In genomic region chr14:59520224-59520623, GRCh38 we compare ENCODE assay signal across 32 cellular contexts. TPM values are rescaled to one million over a fixed set of nuclear protein-coding genes. Genes with fewer than 3 reads are reported as not detected.
DNase-seq lines count a peak whose midpoint lies in the region; ATAC-seq and TF ChIP-seq lines count a peak whose summit lies in the region.
"Had no signal": no experiment of that assay in that cellular context is flagged by ENCODE, and none has a peak within 500 bp of the region (broad histone marks: within the 10 kb centered on the region; RNA-seq: fewer than 3 reads in every experiment).

No MANE protein-coding gene starts in this region.

- TF ChIP-seq POLR2A in lower leg skin (IDR thresholded peaks at IDR 0.05), result no peak

- intact Hi-C loops in left colon (cut with DNase I, micrococcal nuclease), result no loop called here
- intact Hi-C loops in mucosa of descending colon (cut with DNase I, micrococcal nuclease), result no loop called here
- intact Hi-C loops in lower leg skin (cut with DNase I; ENCODE audit: low total_unique reads), result no loop called here

- H3K4me1 ChIP-seq in mucosa of descending colon (ENCODE audit: low read depth), result no peaks in the 10 kb centered on the region
- H3K4me1 ChIP-seq: A549; BE2C; BLaER1; BLaER1 treated with 17β-estradiol and CSF1 and Interleukin-3, amounts not matched to agents 10 nM and 100 nM; Caco-2 had no signal

- DNase-seq in HT-29 (ENCODE audit: low spot score) (peak; percentile 25), left colon (no peak), mucosa of descending colon (no peak), cerebellar cortex (ENCODE audit: low spot score) (no peak), lower leg skin (ENCODE audit: low spot score in 2 of 2) (no peak)
- DNase-seq: 8988T; ACHN; AML-193; BE2C; C1 segment of cervical spinal cord; Caco-2; Calu3; CD4-positive, alpha-beta memory T cell; CD4-positive, alpha-beta T cell; CD4-positive, CD25-positive, alpha-beta regulatory T cell; CD8-positive, alpha-beta memory T cell; CD8-positive, alpha-beta T cell; COR-L47; DMS 273 treated with DMSO at 0.1 percent for 48 hours; DMS153; DMS53; DMS79; DMS79 treated with DMSO at 0.1 percent for 48 hours; DND-41; EL had no signal

- no peaks in the 10 kb centered on the region for H3K36me3 ChIP-seq in mucosa of descending colon (ENCODE audit: low read depth)
- H3K36me3 ChIP-seq: BE2C; BLaER1; BLaER1 treated with 17β-estradiol and CSF1 and Interleukin-3, amounts not matched to agents 10 nM and 100 nM had no signal

- WGBS in lower leg skin, 2 donors, result 87 to 88% methylated on average over 3 of the region's 3 CpGs

- H3K9me3 ChIP-seq in mucosa of descending colon, result no peaks in the 10 kb centered on the region
- H3K9me3 ChIP-seq: A549; BE2C; BLaER1; BLaER1 treated with 17β-estradiol and CSF1 and Interleukin-3, amounts not matched to agents 10 nM and 100 nM; Caco-2 had no signal

- no peak overlapping the region for H3K4me3 ChIP-seq in mucosa of descending colon
- H3K4me3 ChIP-seq in lower leg skin (ENCODE audit: low read depth, poor library complexity, severe bottlenecking), result no peak overlapping the region
- H3K4me3 ChIP-seq: A549; BLaER1; BLaER1 treated with 17β-estradiol and CSF1 and Interleukin-3, amounts not matched to agents 10 nM and 100 nM had no signal

- ATAC-seq in left colon, result peak; percentile 80
- ATAC-seq in mucosa of descending colon, result peak; percentile 57
- ATAC-seq in GM18867 (IDR thresholded peaks at IDR 0.05; ENCODE audit: unreplicated experiment), result no peak
- ATAC-seq: A549; CD8-positive, alpha-beta T cell had no signal

- no peak for TF ChIP-seq CTCF in mucosa of descending colon (IDR thresholded peaks at IDR 0.05)
- no peak for TF ChIP-seq CTCF in lower leg skin (IDR thresholded peaks at IDR 0.05)

RNA-seq across cellular contexts. Expression of gene JKAMP, which starts 35.9 kb away (rescaled TPM):
- 15.1 and 17.2 TPM in 2 replicates for total RNA-seq in HT-29 (2014; rRNA removed; shearing (Covaris generic))
- total RNA-seq in left colon, result 10 to 100 TPM; 33.6 to 40.8 TPM
- total RNA-seq in mucosa of descending colon, result 10 to 100 TPM; 32.9 to 39.2 (median 37.4) TPM
- total RNA-seq in lower leg skin, result 10 to 100 TPM; 37.0 to 62.5 (median 47.6) TPM

RNA-seq across cellular contexts. Expression of gene L3HYPDH, which starts 36.0 kb away (rescaled TPM):
- total RNA-seq in HT-29 (2014; rRNA removed; shearing (Covaris generic)), result 12.1 and 16.5 TPM in 2 replicates
- total RNA-seq in left colon (10 to 100 TPM; 13.6 to 16.9 TPM), mucosa of descending colon (10 to 100 TPM; 12.8 to 19.2 (median 16.1) TPM), lower leg skin (10 to 100 TPM in 3 of 4 donors, 1 to 10 TPM in 1; 7.1 to 28.1 (median 16.8) TPM)

RNA-seq across cellular contexts. Expression of gene GPR135, which starts 55.0 kb away (rescaled TPM):
- total RNA-seq in HT-29 (2014; rRNA removed; shearing (Covaris generic)), result 0.83 and 0.84 TPM in 2 replicates
- total RNA-seq in left colon, result 1 to 10 TPM; 1.5 to 2.0 TPM
- total RNA-seq in mucosa of descending colon, result 1 to 10 TPM; 1.7 to 4.9 (median 2.8) TPM
- total RNA-seq in lower leg skin, result 1 to 10 TPM; 1.4 to 3.5 (median 2.2) TPM

RNA-seq across cellular contexts. Expression of gene CCDC175, which starts 56.4 kb away (rescaled TPM):
- 0.34 TPM in 1 of 2 replicates, not detected in the other for total RNA-seq in HT-29 (2014; rRNA removed; shearing (Covaris generic))
- total RNA-seq in left colon, result under 1 TPM; 0.42 to 0.79 TPM
- 1 to 10 TPM in 1 of 3 donors, under 1 TPM in 2; 0.09 to 1.6 (median 0.60) TPM for total RNA-seq in mucosa of descending colon
- not detected for total RNA-seq in lower leg skin
- total RNA-seq: A172; B cell; Caco-2; Calu3; CD4-positive, alpha-beta memory T cell; CD4-positive, alpha-beta T cell; CD8-positive, alpha-beta memory T cell; CD8-positive, alpha-beta T cell; Daoy had no signal
